In genomic region chr4:189022441-189023035, GRCh38 we compare ENCODE assay signal across 14 cellular contexts.
DNase-seq lines count a peak whose midpoint lies in the region; TF ChIP-seq lines count a peak whose summit lies in the region.
"Had no signal": no experiment of that assay in that cellular context is flagged by ENCODE, and none has a peak within 500 bp of the region (broad histone marks: within the 10 kb centered on the region; RNA-seq: fewer than 3 reads in every experiment).

No MANE protein-coding gene starts in this region.

- H3K4me1 ChIP-seq in uterus (peaks cover 0 to 4% of the 10 kb centered on the region in 2 donors), neuronal stem cell (ENCODE audit: control insufficient read depth in 2 of 2, insufficient read depth in 1 of 2, low read depth in 1 of 2, low read length in 2 of 2) (no peaks in the 10 kb centered on the region)
- H3K4me1 ChIP-seq: psoas muscle had no signal

- H3K27ac ChIP-seq in uterus: peak overlapping the region; percentile 29 to 53
- H3K27ac ChIP-seq in neuronal stem cell (replicated peaks; ENCODE audit: low read length): no peak overlapping the region
- H3K27ac ChIP-seq: psoas muscle had no signal

- no peaks in the 10 kb centered on the region for H3K36me3 ChIP-seq in uterus
- H3K36me3 ChIP-seq in neuronal stem cell (replicated peaks in 1 of 2; ENCODE audit: control insufficient read depth in 2 of 2, insufficient read depth in 2 of 2, low read length in 2 of 2): no peaks in the 10 kb centered on the region

- no peak overlapping the region for H4K8ac ChIP-seq in neuronal stem cell (ENCODE audit: low read depth, low read length)

- no peak overlapping the region for H3K14ac ChIP-seq in neuronal stem cell (ENCODE audit: low read length)

- H3K9ac ChIP-seq in neuronal stem cell (ENCODE audit: low read depth, low read length, poor library complexity): no peak overlapping the region

- TF ChIP-seq POLR2A in uterus (IDR thresholded peaks at IDR 0.05): no peak

- DNase-seq in GM04504 (ENCODE audit: low read depth) (peak; percentile 40), T1000 (lab: John Stamatoyannopoulos, UW) (peak; percentile 73), foreskin fibroblast (peak; percentile 3 to 48), uterus (no peak), neuronal stem cell (ENCODE audit: low spot score) (no peak), occipital lobe (lab: John Stamatoyannopoulos, UW) (no peak), ecto neural progenitor cell (ENCODE audit: low spot score) (no peak)
- DNase-seq: activated gamma-delta T cell treated with Interleukin-2 at 50 U/mL for 16 hours; CD4-positive, alpha-beta T cell; effector CD8-positive, alpha-beta T cell; GF-D8; glutamatergic neuron; NCI-H1092 treated with DMSO at 0.1 percent for 48 hours; psoas muscle had no signal

- H2BK12ac ChIP-seq in neuronal stem cell (ENCODE audit: low read length): no peak overlapping the region

- intact Hi-C loops in uterus (cut with DNase I; ENCODE audit: low total_unique reads): no loop called here

- H2BK120ac ChIP-seq in neuronal stem cell (ENCODE audit: low read depth, low read length): no peak overlapping the region

- H3K18ac ChIP-seq in neuronal stem cell (ENCODE audit: low read length): no peak overlapping the region

- no peak overlapping the region for H4K91ac ChIP-seq in neuronal stem cell (ENCODE audit: low read depth, low read length, poor library complexity)

- H2BK15ac ChIP-seq in neuronal stem cell (ENCODE audit: low read length): no peak overlapping the region

- H3K27me3 ChIP-seq in uterus (no peaks in the 10 kb centered on the region), neuronal stem cell (ENCODE audit: control insufficient read depth in 3 of 3, insufficient read depth in 3 of 3, low read depth in 1 of 3, low read length in 3 of 3) (no peaks in the 10 kb centered on the region)

- TF ChIP-seq CTCF in foreskin fibroblast (IDR thresholded peaks at IDR 0.05; ENCODE audit: low read depth, low read length): no peak
- TF ChIP-seq CTCF in uterus (IDR thresholded peaks at IDR 0.05): no peak

- H3K9me3 ChIP-seq in uterus: no peaks in the 10 kb centered on the region
- no peaks in the 10 kb centered on the region for H3K9me3 ChIP-seq in neuronal stem cell (replicated peaks in 1 of 2; ENCODE audit: control insufficient read depth in 2 of 2, insufficient read depth in 1 of 2, low read depth in 1 of 2, low read length in 2 of 2)
- H3K9me3 ChIP-seq: psoas muscle had no signal

- H3K23ac ChIP-seq in neuronal stem cell (ENCODE audit: low read depth, low read length, poor library complexity): no peak overlapping the region

- H3K4ac ChIP-seq in neuronal stem cell (ENCODE audit: low read length): no peak overlapping the region

- H3K4me3 ChIP-seq in foreskin fibroblast (ENCODE audit: low read depth in 1 of 2, low read length in 2 of 2) (no peak overlapping the region), uterus (no peak overlapping the region), neuronal stem cell (ENCODE audit: low read length in 2 of 2) (no peak overlapping the region)
- H3K4me3 ChIP-seq: psoas muscle had no signal

- H3K4me2 ChIP-seq in neuronal stem cell (ENCODE audit: insufficient read depth, low read length, poor library complexity, severe bottlenecking): no peak overlapping the region

- H2AK5ac ChIP-seq in neuronal stem cell (ENCODE audit: low read depth, low read length): no peak overlapping the region

- H2AFZ ChIP-seq in neuronal stem cell (ENCODE audit: low read length): no peak overlapping the region

- no CpG with 5 or more reads among the region's 4 CpGs for WGBS in neuronal stem cell (ENCODE audit: extremely low coverage in 2 of 2, insufficient read length in 2 of 2, insufficient replicate concordance in 1 of 2), 2 donors

- no peak overlapping the region for H2BK5ac ChIP-seq in neuronal stem cell (ENCODE audit: low read length)

- no peaks in the 10 kb centered on the region for H3K79me1 ChIP-seq in neuronal stem cell (ENCODE audit: low read depth, low read length)

Comparison
In these comparisons a context has a peak if more than half of its experiments do, and no peak if none do; other contexts are left out.
1. DNase-seq: peak in GM04504 (single experiment), T1000 (single experiment) and foreskin fibroblast (2 of 2); none in uterus (0 of 2), neuronal stem cell (single experiment), occipital lobe (single experiment) and ecto neural progenitor cell (single experiment).